Comparison of ENCODE assay signal across 1 cellular context in the genomic region with DNA sequence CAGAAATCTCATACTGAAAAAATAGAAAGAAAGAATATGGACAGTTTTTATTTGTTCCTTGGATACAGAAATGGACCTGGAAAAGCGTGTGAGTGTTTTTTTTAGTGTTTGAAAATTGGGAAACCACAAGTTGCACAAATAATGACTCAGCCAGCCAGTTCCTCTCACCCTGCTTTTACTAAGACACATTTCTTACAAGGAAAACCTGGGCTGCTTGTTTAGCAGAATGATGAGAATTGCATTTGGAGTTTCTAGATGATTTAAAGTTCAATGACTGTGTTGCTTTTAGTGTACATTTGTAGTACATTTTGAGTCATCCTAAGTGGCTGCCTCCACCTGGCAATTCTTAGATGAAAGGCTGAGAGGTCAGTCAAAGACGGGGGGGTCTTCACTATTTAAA.
TF ChIP-seq lines count a peak whose summit lies in the region.

No MANE protein-coding gene starts in this region.

TF ChIP-seq in HepG2, 621 proteins besides CTCF, POLR2A, EP300 and RAD21 (continued from another document):
- TF ChIP-seq, protein P1, sequence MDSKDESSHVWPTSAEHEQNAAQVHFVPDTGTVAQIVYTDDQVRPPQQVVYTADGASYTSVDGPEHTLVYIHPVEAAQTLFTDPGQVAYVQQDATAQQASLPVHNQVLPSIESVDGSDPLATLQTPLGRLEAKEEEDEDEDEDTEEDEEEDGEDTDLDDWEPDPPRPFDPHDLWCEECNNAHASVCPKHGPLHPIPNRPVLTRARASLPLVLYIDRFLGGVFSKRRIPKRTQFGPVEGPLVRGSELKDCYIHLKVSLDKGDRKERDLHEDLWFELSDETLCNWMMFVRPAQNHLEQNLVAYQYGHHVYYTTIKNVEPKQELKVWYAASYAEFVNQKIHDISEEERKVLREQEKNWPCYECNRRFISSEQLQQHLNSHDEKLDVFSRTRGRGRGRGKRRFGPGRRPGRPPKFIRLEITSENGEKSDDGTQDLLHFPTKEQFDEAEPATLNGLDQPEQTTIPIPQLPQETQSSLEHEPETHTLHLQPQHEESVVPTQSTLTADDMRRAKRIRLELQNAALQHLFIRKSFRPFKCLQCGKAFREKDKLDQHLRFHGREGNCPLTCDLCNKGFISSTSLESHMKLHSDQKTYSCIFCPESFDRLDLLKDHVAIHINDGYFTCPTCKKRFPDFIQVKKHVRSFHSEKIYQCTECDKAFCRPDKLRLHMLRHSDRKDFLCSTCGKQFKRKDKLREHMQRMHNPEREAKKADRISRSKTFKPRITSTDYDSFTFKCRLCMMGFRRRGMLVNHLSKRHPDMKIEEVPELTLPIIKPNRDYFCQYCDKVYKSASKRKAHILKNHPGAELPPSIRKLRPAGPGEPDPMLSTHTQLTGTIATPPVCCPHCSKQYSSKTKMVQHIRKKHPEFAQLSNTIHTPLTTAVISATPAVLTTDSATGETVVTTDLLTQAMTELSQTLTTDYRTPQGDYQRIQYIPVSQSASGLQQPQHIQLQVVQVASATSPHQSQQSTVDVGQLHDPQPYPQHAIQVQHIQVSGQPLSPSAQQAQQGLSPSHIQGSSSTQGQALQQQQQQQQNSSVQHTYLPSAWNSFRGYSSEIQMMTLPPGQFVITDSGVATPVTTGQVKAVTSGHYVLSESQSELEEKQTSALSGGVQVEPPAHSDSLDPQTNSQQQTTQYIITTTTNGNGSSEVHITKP (CRISPR knock-in tag; IDR thresholded peaks at IDR 0.05; ENCODE audit: low read depth), result no peak
- TF ChIP-seq BCL6 (CRISPR knock-in tag; IDR thresholded peaks at IDR 0.05) (no peak), ZNF766 (CRISPR knock-in tag; IDR thresholded peaks at IDR 0.05; ENCODE audit: borderline replicate concordance) (no peak)
